ENCODE assay signal across 17 cellular contexts in genomic region chr2:229370484-229370883, GRCh38.
A peak's percentile ranks its signal among the peaks of the same experiment; 100 is the strongest.
DNase-seq lines count a peak whose midpoint lies in the region; ATAC-seq and TF ChIP-seq lines count a peak whose summit lies in the region.
"Had no signal": no experiment of that assay in that cellular context is flagged by ENCODE, and none has a peak within 500 bp of the region (broad histone marks: within the 10 kb centered on the region; RNA-seq: fewer than 3 reads in every experiment).

No MANE protein-coding gene starts in this region.

- H3K4me3 ChIP-seq in right atrium auricular region (no peak overlapping the region), choroid plexus epithelial cell (ENCODE audit: low read depth, low read length) (no peak overlapping the region), right cardiac atrium (ENCODE audit: low read length) (no peak overlapping the region), upper lobe of left lung (no peak overlapping the region)

- 58% methylated on average over 4 of the region's 4 CpGs for WGBS in right cardiac atrium
- 75 to 78% methylated on average over 4 of the region's 4 CpGs for WGBS in upper lobe of left lung, 2 donors

- TF ChIP-seq EP300 in upper lobe of left lung (IDR thresholded peaks at IDR 0.05), result no peak

- H3K27ac ChIP-seq in right atrium auricular region, result no peak overlapping the region
- H3K27ac ChIP-seq in right cardiac atrium (ENCODE audit: low read length), result no peak overlapping the region
- H3K27ac ChIP-seq in upper lobe of left lung, result no peak overlapping the region

- H3K9me3 ChIP-seq in right atrium auricular region (peaks cover 0 to 10% of the 10 kb centered on the region in 2 donors), right cardiac atrium (ENCODE audit: control insufficient read depth, low read length) (no peaks in the 10 kb centered on the region), upper lobe of left lung (peaks cover 0 to 5% (median 2%) of the 10 kb centered on the region in 4 donors)

- no peak for TF ChIP-seq POLR2A in upper lobe of left lung (IDR thresholded peaks at IDR 0.05)

- intact Hi-C loops in Right ventricle myocardium superior (cut with DNase I) (no loop called here), right cardiac atrium (cut with DNase I) (no loop called here)

- peak; percentile 36 for ATAC-seq in Right ventricle myocardium superior (ENCODE audit: poor library complexity)
- ATAC-seq in right cardiac atrium, result peak; percentile 43 to 58
- ATAC-seq in upper lobe of left lung (ENCODE audit: low FRiP score in 2 of 2), result peak; percentile 20 to 56

- H3K27me3 ChIP-seq in right atrium auricular region (no peaks in the 10 kb centered on the region), right cardiac atrium (ENCODE audit: control insufficient read depth, insufficient read depth) (no peaks in the 10 kb centered on the region), upper lobe of left lung (no peaks in the 10 kb centered on the region)

- no peaks in the 10 kb centered on the region for H3K36me3 ChIP-seq in right atrium auricular region
- no peaks in the 10 kb centered on the region for H3K36me3 ChIP-seq in upper lobe of left lung

- TF ChIP-seq CTCF in right atrium auricular region (IDR thresholded peaks at IDR 0.05), result no peak
- TF ChIP-seq CTCF in choroid plexus epithelial cell (conservative IDR thresholded peaks at IDR 0.05; ENCODE audit: low read depth, low read length), result no peak
- TF ChIP-seq CTCF in upper lobe of left lung (IDR thresholded peaks at IDR 0.05), result no peak

- no peak for DNase-seq in Right ventricle myocardium superior
- no peak for DNase-seq in right atrium auricular region (ENCODE audit: low spot score)
- peak; percentile 11 for DNase-seq in choroid plexus epithelial cell (ENCODE audit: low read depth)
- no peak for DNase-seq in right cardiac atrium
- DNase-seq in upper lobe of left lung, result no peak
- DNase-seq in NCI-H1048 (lab: John Stamatoyannopoulos, UW), result no peak
- DNase-seq in KG1 (lab: John Stamatoyannopoulos, UW), result no peak
- no peak for DNase-seq in stimulated activated CD4-positive, alpha-beta T cell treated with anti-CD3 and anti-CD28 coated beads, Interleukin-12 subunit alpha, Interleukin-12 subunit beta, amount 100 ng/mL, for 4 hours
- DNase-seq: Calu3; CD4-positive, CD25-positive, alpha-beta regulatory T cell; DMS79; GDM1; GOT3; NCI-H1092 treated with DMSO at 0.1 percent for 48 hours; NCI-H1694; NCI-H345; NCI-H69 had no signal

- H3K4me1 ChIP-seq in right atrium auricular region, result no peaks in the 10 kb centered on the region
- no peaks in the 10 kb centered on the region for H3K4me1 ChIP-seq in right cardiac atrium (ENCODE audit: control insufficient read depth, insufficient read depth, low read length)
- H3K4me1 ChIP-seq in upper lobe of left lung, result no peaks in the 10 kb centered on the region
